Comparison of ENCODE assay signal across 9 cellular contexts in the genomic region with DNA sequence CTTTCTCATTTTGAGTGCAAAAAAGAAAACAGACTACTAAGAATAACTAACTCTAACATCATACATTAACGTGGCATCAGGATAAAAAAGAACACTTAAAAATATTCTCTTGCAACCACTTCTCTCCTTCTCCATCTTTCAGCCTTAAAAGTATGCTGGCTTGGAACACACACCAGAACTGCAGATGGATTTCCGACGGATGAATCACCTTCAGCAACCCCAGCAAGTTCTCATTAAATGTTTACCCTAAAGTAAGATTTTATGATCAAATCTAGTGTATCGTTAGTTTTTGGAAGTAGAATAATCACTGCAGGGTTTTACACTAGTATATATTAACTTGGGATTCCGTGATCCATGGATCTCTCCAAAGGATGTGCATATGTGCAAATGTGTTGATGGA. TPM values are rescaled to one million over a fixed set of nuclear protein-coding genes. Genes with fewer than 3 reads are reported as not detected.
DNase-seq lines count a peak whose midpoint lies in the region; ATAC-seq and TF ChIP-seq lines count a peak whose summit lies in the region.
"Had no signal": no experiment of that assay in that cellular context is flagged by ENCODE, and none has a peak within 500 bp of the region (broad histone marks: within the 10 kb centered on the region; RNA-seq: fewer than 3 reads in every experiment).

No MANE protein-coding gene starts in this region.

- H3K9me2 ChIP-seq in HCT116 (ENCODE audit: insufficient read depth), result no peaks in the 10 kb centered on the region

- TF ChIP-seq RAD21 in HCT116 (IDR thresholded peaks at IDR 0.05; ENCODE audit: low read depth), result no peak

- H3K9me3 ChIP-seq in HCT116 (ENCODE audit: control insufficient read depth in 1 of 2, insufficient read depth in 1 of 2, low read depth in 1 of 2, low read length in 2 of 2) (no peaks in the 10 kb centered on the region), SK-N-MC (ENCODE audit: low read depth, low read length) (no peaks in the 10 kb centered on the region), spleen (no peaks in the 10 kb centered on the region)

- WGBS in spleen, 5 donors, result 54 to 78% (median 68%) methylated on average over 5 of the region's 5 CpGs
- 66 to 67% methylated on average over 5 of the region's 5 CpGs for WGBS in lower leg skin, 2 donors

- H3K27ac ChIP-seq in HCT116 (ENCODE audit: low read depth, low read length) (0 out of 2 replicates have a peak overlapping the region, but pooled peaks have one; percentile 94), SK-N-MC (peak overlapping the region; percentile 65), spleen (peak overlapping the region in 7 of 8 donors; percentile 94 to 99 (median 97))

- intact Hi-C loops in HCT116 (cut with micrococcal nuclease), result loop anchor here (5.0 kb wide), 1 partner anchor 437 kb away; no protein-coding TSS in a partner anchor
- intact Hi-C loops in spleen (cut with DNase I; ENCODE audit: low total_unique reads), result no loop called here
- intact Hi-C loops in lower leg skin (cut with DNase I; ENCODE audit: low total_unique reads), result loop anchor here (10.0 kb wide), 1 partner anchor 369 kb away; no protein-coding TSS in a partner anchor

- BruUV-seq in HCT116 (replicated peaks; lab: Mats Ljungman, UMichigan), result no TSS peak

- TF ChIP-seq POLR2A in HCT116 (IDR thresholded peaks at IDR 0.05; ENCODE audit: borderline replicate concordance, extremely low read depth, insufficient read depth, insufficient read length) (no peak), spleen (IDR thresholded peaks at IDR 0.05) (no peak), lower leg skin (IDR thresholded peaks at IDR 0.05) (no peak)

- POLR2A ChIA-PET in HCT116 (lab: Charles Lee), result no interaction called here

- CTCF ChIA-PET in HCT116 (lab: Charles Lee), result no interaction called here

- H3K4me3 ChIP-seq in HCT116 (replicated peaks in 1 of 2; ENCODE audit: low read depth in 1 of 2, low read length in 2 of 2) (peak overlapping the region; percentile 78 to 86), SK-N-MC (peak overlapping the region; percentile 80), fibroblast of the aortic adventitia (ENCODE audit: low read depth, low read length) (peak overlapping the region; percentile 81), spleen (peak overlapping the region in 4 of 8 donors; percentile 59 to 71 (median 62)), lower leg skin (ENCODE audit: low read depth, poor library complexity, severe bottlenecking) (no peak overlapping the region)

- H3K4me2 ChIP-seq in HCT116 (ENCODE audit: low read length), result peak overlapping the region; percentile 93

- H3K36me3 ChIP-seq in HCT116 (ENCODE audit: control insufficient read depth in 1 of 2, insufficient read depth in 2 of 2, low read length in 2 of 2) (no peaks in the 10 kb centered on the region), SK-N-MC (ENCODE audit: insufficient read depth, low read length) (peaks cover 14% of the 10 kb centered on the region), spleen (peaks cover 0 to 24% (median 5%) of the 10 kb centered on the region in 6 donors)

- H2AFZ ChIP-seq in HCT116 (ENCODE audit: low read depth, low read length, poor library complexity, severe bottlenecking), result no peak overlapping the region

- H3K4me1 ChIP-seq in HCT116 (ENCODE audit: control insufficient read depth in 1 of 2, insufficient read depth in 2 of 2, low read length in 2 of 2) (peaks cover 33 to 43% of the 10 kb centered on the region in 2 experiments), spleen (peaks cover 29 to 84% (median 52%) of the 10 kb centered on the region in 6 donors)

- ATAC-seq in HCT116 (no peak), GM21723 (IDR thresholded peaks at IDR 0.05; ENCODE audit: unreplicated experiment) (no peak)

- H3K79me2 ChIP-seq in HCT116 (ENCODE audit: insufficient read depth, low read length), result peaks cover 43% of the 10 kb centered on the region

- H4K20me1 ChIP-seq in HCT116 (ENCODE audit: insufficient read depth), result no peaks in the 10 kb centered on the region

- RAD21 ChIA-PET in HCT116 (lab: Charles Lee; ENCODE audit: low non-redundant PET in 1 of 2, low total read pairs in 2 of 2, uncharacterized antibody in 2 of 2, unreplicated experiment in 2 of 2), result no interaction called here

- TF ChIP-seq CTCF in HCT116 (IDR thresholded peaks at IDR 0.05 in 2 of 3, conservative IDR thresholded peaks at IDR 0.05 in 1 of 3; ENCODE audit: borderline replicate concordance in 1 of 3, insufficient read depth in 1 of 3, low read depth in 2 of 3, low read length in 2 of 3) (no peak), fibroblast of the aortic adventitia (IDR thresholded peaks at IDR 0.05; ENCODE audit: insufficient read depth, low read length) (no peak), spleen (IDR thresholded peaks at IDR 0.05 in 8 of 11, conservative IDR thresholded peaks at IDR 0.05 in 3 of 11) (no peak), lower leg skin (IDR thresholded peaks at IDR 0.05) (no peak)

- DNase-seq in HCT116 (ENCODE audit: low read depth, low spot score), result no peak
- no peak for DNase-seq in SK-N-MC (ENCODE audit: low read depth, low spot score)
- DNase-seq in fibroblast of the aortic adventitia (ENCODE audit: low read depth), result peak; percentile 75
- DNase-seq in spleen, result no peak
- no peak for DNase-seq in HuH-7 (ENCODE audit: low spot score)
- DNase-seq in lower leg skin (ENCODE audit: low spot score in 2 of 2), result no peak
- no peak for DNase-seq in NCI-H187 (lab: John Stamatoyannopoulos, UW)
- DNase-seq: NCI-H345 had no signal

- H3K9ac ChIP-seq in HCT116 (ENCODE audit: low read length) (peak overlapping the region; percentile 97), SK-N-MC (ENCODE audit: insufficient read length) (peak overlapping the region; percentile 89)

- H3K27me3 ChIP-seq in HCT116 (ENCODE audit: insufficient read depth, low read length) (no peaks in the 10 kb centered on the region), spleen (replicated peaks in 1 of 7) (no peaks in the 10 kb centered on the region)

TF ChIP-seq in HCT116, 20 proteins besides CTCF, POLR2A, EP300 and RAD21 (continues in another document):
- no peak for TF ChIP-seq ZBTB33 (IDR thresholded peaks at IDR 0.05; ENCODE audit: extremely low read depth, insufficient replicate concordance, low read length)
- TF ChIP-seq, protein P1, sequence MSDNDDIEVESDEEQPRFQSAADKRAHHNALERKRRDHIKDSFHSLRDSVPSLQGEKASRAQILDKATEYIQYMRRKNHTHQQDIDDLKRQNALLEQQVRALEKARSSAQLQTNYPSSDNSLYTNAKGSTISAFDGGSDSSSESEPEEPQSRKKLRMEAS (IDR thresholded peaks at IDR 0.05), result no peak
- no peak for TF ChIP-seq TCF7L2 (IDR thresholded peaks at IDR 0.05; ENCODE audit: borderline replicate concordance, extremely low read depth, insufficient read depth, insufficient read length)
- TF ChIP-seq SRF (IDR thresholded peaks at IDR 0.05; ENCODE audit: low read depth), result no peak
- TF ChIP-seq ELF1 (IDR thresholded peaks at IDR 0.05; ENCODE audit: borderline replicate concordance, low read depth), result no peak
- TF ChIP-seq ZFX (IDR thresholded peaks at IDR 0.05), result no peak
- no peak for TF ChIP-seq JUND (IDR thresholded peaks at IDR 0.05)
- TF ChIP-seq EZH2 (IDR thresholded peaks at IDR 0.05), result no peak

RNA-seq across cellular contexts. Expression of gene NEK9, which starts 1.2 kb away (rescaled TPM):
- total RNA-seq in HCT116 (2021; ENCODE audit: unreplicated experiment), result 64.4 TPM
- polyA plus RNA-seq in HCT116 (2012), result 26.7 and 27.5 TPM in 2 replicates
- 51.3 and 80.8 TPM in 2 replicates for total RNA-seq in fibroblast of the aortic adventitia (ENCODE audit: low replicate concordance)
- 100 to 1,000 TPM in 1 of 7 donors, 10 to 100 TPM in 6; 68.5 to 102 (median 86.5) TPM for total RNA-seq in spleen
- 10 to 100 TPM; 31.7 to 38.8 (median 33.0) TPM for polyA plus RNA-seq in spleen
- 10 to 100 TPM; 28.7 to 73.9 (median 59.4) TPM for total RNA-seq in lower leg skin

RNA-seq across cellular contexts. Expression of gene TMED10, which starts 50.8 kb away (rescaled TPM):
- total RNA-seq in HCT116 (2021; ENCODE audit: unreplicated experiment) (303 TPM), fibroblast of the aortic adventitia (ENCODE audit: low replicate concordance) (143 and 373 TPM in 2 replicates), spleen (100 to 1,000 TPM; 167 to 212 (median 191) TPM), lower leg skin (100 to 1,000 TPM; 144 to 208 (median 184) TPM)
- polyA plus RNA-seq in HCT116 (2012), result 232 and 275 TPM in 2 replicates
- 10 to 100 TPM; 33.3 to 52.2 (median 46.6) TPM for polyA plus RNA-seq in spleen

RNA-seq across cellular contexts. Expression of gene ZC2HC1C, which starts 56.2 kb away (rescaled TPM):
- total RNA-seq in HCT116 (2021; ENCODE audit: unreplicated experiment) (0.98 TPM), fibroblast of the aortic adventitia (ENCODE audit: low replicate concordance) (0.90 and 1.6 TPM in 2 replicates), spleen (1 to 10 TPM in 6 of 7 donors, under 1 TPM in 1; 0.89 to 2.8 (median 1.1) TPM), lower leg skin (1 to 10 TPM in 3 of 4 donors, under 1 TPM in 1; 0.76 to 8.7 (median 3.8) TPM)
- 0.36 and 0.77 TPM in 2 replicates for polyA plus RNA-seq in HCT116 (2012)
- polyA plus RNA-seq in spleen, result 1 to 10 TPM; 1.1 to 2.4 (median 1.2) TPM
